In the genomic region with DNA sequence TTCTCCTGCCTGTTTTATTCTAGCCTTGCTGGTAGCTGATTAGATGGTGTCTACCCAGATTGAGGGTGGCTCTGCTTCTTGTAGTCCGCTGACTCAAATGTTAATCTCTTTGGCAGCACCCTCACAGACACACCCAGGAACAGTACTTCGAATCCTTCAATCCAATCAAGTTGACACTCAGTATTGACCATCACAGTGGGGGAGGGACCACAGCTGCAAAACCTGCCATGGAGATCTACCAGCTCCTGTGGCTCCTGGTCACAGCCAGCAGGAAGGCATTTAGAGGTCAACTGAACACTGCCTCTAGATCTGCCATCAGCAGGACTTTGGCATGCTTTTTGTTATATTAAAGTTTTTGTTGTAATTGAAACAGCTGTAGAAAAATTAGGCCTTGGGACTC, we compare ENCODE assay signal across 21 cellular contexts.
A peak's percentile ranks its signal among the peaks of the same experiment; 100 is the strongest.
DNase-seq lines count a peak whose midpoint lies in the region; ATAC-seq and TF ChIP-seq lines count a peak whose summit lies in the region.
"Had no signal": no experiment of that assay in that cellular context is flagged by ENCODE, and none has a peak within 500 bp of the region (broad histone marks: within the 10 kb centered on the region; RNA-seq: fewer than 3 reads in every experiment).

No MANE protein-coding gene starts in this region.

- peaks cover 7% of the 10 kb centered on the region for H3K4me1 Mint-ChIP-seq in GM23338

- H4K8ac ChIP-seq in mesendoderm (ENCODE audit: low read depth, low read length), result no peak overlapping the region

- H3K79me2 ChIP-seq in GM23338 (replicated peaks; ENCODE audit: insufficient read depth) (no peaks in the 10 kb centered on the region), mesendoderm (ENCODE audit: control insufficient read depth, insufficient read depth, low read length) (no peaks in the 10 kb centered on the region), GM23248 (ENCODE audit: insufficient read depth) (no peaks in the 10 kb centered on the region)

- H3K56ac ChIP-seq in mesendoderm (ENCODE audit: low read length), result no peak overlapping the region

- no peak overlapping the region for H3K18ac ChIP-seq in mesendoderm (ENCODE audit: low read length)

- no peak overlapping the region for H4K5ac ChIP-seq in mesendoderm (ENCODE audit: low read length)

- no peak overlapping the region for H3K4me3 Mint-ChIP-seq in GM23338
- H3K4me3 Mint-ChIP-seq: CD4-positive, alpha-beta T cell; CD8-positive, alpha-beta T cell had no signal

- H3K9me3 ChIP-seq in WERI-Rb-1 (ENCODE audit: severe bottlenecking) (no peaks in the 10 kb centered on the region), GM23248 (ENCODE audit: low read depth) (no peaks in the 10 kb centered on the region)
- H3K9me3 ChIP-seq: BLaER1 treated with 17β-estradiol and CSF1 and Interleukin-3, amounts not matched to agents 10 nM and 100 nM; Caco-2 had no signal

- no peaks in the 10 kb centered on the region for H3F3A ChIP-seq in GM23338 (replicated peaks; ENCODE audit: low read depth)
- no peaks in the 10 kb centered on the region for H3F3A ChIP-seq in GM23248 (ENCODE audit: insufficient read depth)

- TF ChIP-seq CTCF in GM23338 (conservative IDR thresholded peaks at IDR 0.05; ENCODE audit: low read depth in 2 of 2) (no peak), WERI-Rb-1 (IDR thresholded peaks at IDR 0.05; ENCODE audit: low read depth, low read length) (no peak)

- no peak for ATAC-seq in GM23338
- ATAC-seq: CD8-positive, alpha-beta T cell; GM12878 had no signal

- no CpG with 5 or more reads among the region's 2 CpGs for WGBS in mesendoderm (ENCODE audit: extremely low coverage, insufficient coverage, low lambda C conversion rate)
- 17 to 22% methylated on average over 2 of the region's 2 CpGs for WGBS in GM23248 (ENCODE audit: low coverage in 1 of 2, low lambda C conversion rate in 2 of 2, missing lambda C conversion rate in 2 of 2), 2 experiments

- no peaks in the 10 kb centered on the region for H3K27me3 Mint-ChIP-seq in GM23338 (ENCODE audit: insufficient read depth, low read depth, poor library complexity)
- H3K27me3 Mint-ChIP-seq: CD4-positive, alpha-beta T cell had no signal

- no peaks in the 10 kb centered on the region; the same call in 2 of the 3 replicates for H3K9me3 Mint-ChIP-seq in GM23338
- H3K9me3 Mint-ChIP-seq: CD8-positive, alpha-beta T cell had no signal

- no peak overlapping the region for H3K27ac Mint-ChIP-seq in GM23338
- H3K27ac Mint-ChIP-seq: CD4-positive, alpha-beta T cell; CD8-positive, alpha-beta T cell had no signal

- H2AFZ ChIP-seq in GM23338 (0 out of 2 replicates have a peak overlapping the region, but pooled peaks have one; percentile 28), GM23248 (no peak overlapping the region)

- H4K20me1 ChIP-seq in GM23338 (replicated peaks; ENCODE audit: insufficient read depth) (no peaks in the 10 kb centered on the region), GM23248 (ENCODE audit: insufficient read depth) (no peaks in the 10 kb centered on the region)
- H4K20me1 ChIP-seq: BLaER1 treated with 17β-estradiol and CSF1 and Interleukin-3, amounts not matched to agents 10 nM and 100 nM had no signal

- H2AK5ac ChIP-seq in mesendoderm (ENCODE audit: low read length), result no peak overlapping the region

- H2BK15ac ChIP-seq in mesendoderm (replicated peaks; ENCODE audit: low read depth), result no peak overlapping the region

- H3K23ac ChIP-seq in mesendoderm (ENCODE audit: low read length), result no peak overlapping the region

- no peak overlapping the region for H3K4me3 ChIP-seq in GM23338
- H3K4me3 ChIP-seq in WERI-Rb-1 (ENCODE audit: low read depth, low read length), result no peak overlapping the region
- H3K4me3 ChIP-seq in mesendoderm (ENCODE audit: low read length), result no peak overlapping the region
- H3K4me3 ChIP-seq in GM23248, result no peak overlapping the region
- H3K4me3 ChIP-seq: BLaER1 treated with 17β-estradiol and CSF1 and Interleukin-3, amounts not matched to agents 10 nM and 100 nM; GM12878 had no signal

- DNase-seq in GM23338 (ENCODE audit: low spot score) (no peak), NCI-H82 (lab: John Stamatoyannopoulos, UW) (peak; percentile 68), WERI-Rb-1 (peak; percentile 19), mesendoderm (peak; percentile 38), DMS53 (lab: John Stamatoyannopoulos, UW) (no peak), NOMO-1 treated with DMSO at 0.1 percent for 48 hours (lab: John Stamatoyannopoulos, UW; ENCODE audit: unreplicated experiment) (no peak), NCI-H2081 treated with DMSO at 0.1 percent for 48 hours (lab: John Stamatoyannopoulos, UW) (no peak), GM23248 (no peak)
- DNase-seq: 8988T; ACHN; Caco-2; Calu3; CD4-positive, alpha-beta T cell; CD8-positive, alpha-beta T cell; DMS79; DND-41; EL; GDM1 had no signal

- in situ Hi-C loops in GM23248 (cut with MboI), result no loop called here

- no peaks in the 10 kb centered on the region for H3K36me3 Mint-ChIP-seq in GM23338 (ENCODE audit: low read depth)
- H3K36me3 Mint-ChIP-seq: CD8-positive, alpha-beta T cell had no signal

- H3K4me2 ChIP-seq in GM23338 (no peak overlapping the region), mesendoderm (ENCODE audit: low read length) (no peak overlapping the region), GM23248 (ENCODE audit: unreplicated experiment) (no peak overlapping the region)
- H3K4me2 ChIP-seq: BLaER1 treated with 17β-estradiol and CSF1 and Interleukin-3, amounts not matched to agents 10 nM and 100 nM had no signal

- no peak overlapping the region for H3K4ac ChIP-seq in mesendoderm (ENCODE audit: low read depth, low read length)

- H3K27ac ChIP-seq in GM23338 (ENCODE audit: low read depth) (no peak overlapping the region), WERI-Rb-1 (no peak overlapping the region), mesendoderm (ENCODE audit: low read depth, low read length) (no peak overlapping the region), GM23248 (no peak overlapping the region)
- H3K27ac ChIP-seq: BLaER1 treated with 17β-estradiol and CSF1 and Interleukin-3, amounts not matched to agents 10 nM and 100 nM; C4-2B had no signal

- H2BK5ac ChIP-seq in mesendoderm (ENCODE audit: low read length), result no peak overlapping the region

- H3K9ac ChIP-seq in mesendoderm (ENCODE audit: low read length) (no peak overlapping the region), GM23248 (no peak overlapping the region)
- H3K9ac ChIP-seq: BLaER1 treated with 17β-estradiol and CSF1 and Interleukin-3, amounts not matched to agents 10 nM and 100 nM had no signal

- H3K36me3 ChIP-seq in GM23338 (ENCODE audit: insufficient read depth) (no peaks in the 10 kb centered on the region; the same call in 1 of the 2 replicates), WERI-Rb-1 (no peaks in the 10 kb centered on the region), mesendoderm (ENCODE audit: control insufficient read depth, insufficient read depth, low read length) (no peaks in the 10 kb centered on the region), GM23248 (ENCODE audit: low read depth) (no peaks in the 10 kb centered on the region)
- H3K36me3 ChIP-seq: BLaER1 treated with 17β-estradiol and CSF1 and Interleukin-3, amounts not matched to agents 10 nM and 100 nM had no signal

- no peak overlapping the region for H2BK120ac ChIP-seq in mesendoderm (ENCODE audit: low read depth, low read length)

- H3K9me2 ChIP-seq in GM23338 (ENCODE audit: insufficient read depth) (peaks cover 27% of the 10 kb centered on the region; the same call in 1 of the 2 replicates), GM23248 (ENCODE audit: insufficient read depth) (no peaks in the 10 kb centered on the region)

- H3K79me1 ChIP-seq in mesendoderm (ENCODE audit: low read length), result no peaks in the 10 kb centered on the region

- H3K4me1 ChIP-seq in GM23338 (ENCODE audit: insufficient read depth) (no peaks in the 10 kb centered on the region), mesendoderm (ENCODE audit: control insufficient read depth, low read depth, low read length) (no peaks in the 10 kb centered on the region), GM23248 (ENCODE audit: insufficient read depth) (no peaks in the 10 kb centered on the region)
- H3K4me1 ChIP-seq: Caco-2 had no signal

- H3K27me3 ChIP-seq in GM23338 (ENCODE audit: insufficient read depth), result no peaks in the 10 kb centered on the region
- no peaks in the 10 kb centered on the region for H3K27me3 ChIP-seq in WERI-Rb-1 (ENCODE audit: insufficient read depth, low read depth, severe bottlenecking)
- H3K27me3 ChIP-seq in mesendoderm (ENCODE audit: insufficient read depth, low read length, poor library complexity), result no peaks in the 10 kb centered on the region
- H3K27me3 ChIP-seq in GM23248 (replicated peaks; ENCODE audit: insufficient read depth), result no peaks in the 10 kb centered on the region

TF ChIP-seq in GM23338, 12 proteins besides CTCF, POLR2A, EP300 and RAD21 (continues in another document):
- TF ChIP-seq ZNF114 (CRISPR knock-in tag; IDR thresholded peaks at IDR 0.05) (no peak), CREB1 (CRISPR knock-in tag; IDR thresholded peaks at IDR 0.05; ENCODE audit: low read depth) (no peak)

Comparison
In these comparisons a context has a peak if more than half of its experiments do, and no peak if none do; other contexts are left out.
1. DNase-seq: peak in NCI-H82 (single experiment), WERI-Rb-1 (single experiment) and mesendoderm (single experiment); none in GM23338 (single experiment), DMS53 (single experiment), NOMO-1 treated with DMSO at 0.1 percent for 48 hours (single experiment), NCI-H2081 treated with DMSO at 0.1 percent for 48 hours (single experiment) and GM23248 (single experiment).